In genomic region chr16:70478912-70479341, GRCh38 we compare ENCODE assay signal across 15 cellular contexts. TPM values are rescaled to one million over a fixed set of nuclear protein-coding genes. Genes with fewer than 3 reads are reported as not detected.
DNase-seq lines count a peak whose midpoint lies in the region; ATAC-seq and TF ChIP-seq lines count a peak whose summit lies in the region.
"Had no signal": no experiment of that assay in that cellular context is flagged by ENCODE, and none has a peak within 500 bp of the region (broad histone marks: within the 10 kb centered on the region; RNA-seq: fewer than 3 reads in every experiment).

No MANE protein-coding gene starts in this region.

- no peak for DNase-seq in activated CD4-positive, alpha-beta T cell treated with anti-CD3 and anti-CD28 coated beads for 36 hours
- DNase-seq in activated CD4-positive, alpha-beta T cell treated with anti-CD3 and anti-CD28 coated beads, Interleukin-2, amount 50 U/mL, for 4 hours: no peak
- no peak for DNase-seq in activated T-helper 1 cell treated with anti-CD3 and anti-CD28 coated beads, Interleukin-12 subunit alpha, Interleukin-12 subunit beta, Interleukin-2, Interleukin-4 antibody, amounts not matched to agents 30 ng/mL and 10 ng/mL and 1 ng/mL, durations not matched to agents 14 hours and 24 hours and 36 hours (ENCODE audit: low spot score)
- peak; percentile 17 for DNase-seq in fibroblast of peridontal ligament (ENCODE audit: extremely low read depth)
- peak; percentile 90 for DNase-seq in osteoblast (ENCODE audit: insufficient read length, low spot score, missing footprints)
- DNase-seq in mesendoderm: no peak
- DNase-seq: glutamatergic neuron; NCI-H1105 treated with DMSO at 0.1 percent for 48 hours; NCI-H526 treated with DMSO at 0.1 percent for 48 hours; stimulated activated CD4-positive, alpha-beta T cell treated with anti-CD3 and anti-CD28 coated beads, Interleukin-12 subunit alpha, Interleukin-12 subunit beta, amount 100 ng/mL, for 4 hours; trophoblast cell had no signal

- no peak overlapping the region for H4K5ac ChIP-seq in mesendoderm (ENCODE audit: low read length)

- H3K36me3 Mint-ChIP-seq in activated CD4-positive, alpha-beta T cell treated with anti-CD3 and anti-CD28 coated beads for 36 hours (ENCODE audit: low read depth): peaks cover 2% of the 10 kb centered on the region
- peaks cover 23% of the 10 kb centered on the region for H3K36me3 Mint-ChIP-seq in activated T-helper 1 cell treated with anti-CD3 and anti-CD28 coated beads, Interleukin-12 subunit alpha, Interleukin-12 subunit beta, Interleukin-2, Interleukin-4 antibody, amounts not matched to agents 30 ng/mL and 10 ng/mL and 1 ng/mL, durations not matched to agents 14 hours and 24 hours and 36 hours (ENCODE audit: low read depth)

- H3K9ac ChIP-seq in mesendoderm (ENCODE audit: low read length): no peak overlapping the region

- intact Hi-C loops in activated CD4-positive, alpha-beta T cell treated with anti-CD3 and anti-CD28 coated beads for 36 hours (cut with DNase I, micrococcal nuclease): loop anchor here in 1 of 2 experiments (5.0 kb wide), 1 partner anchor 77 kb away; no protein-coding TSS in a partner anchor
- intact Hi-C loops in activated T-helper 1 cell treated with anti-CD3 and anti-CD28 coated beads, Interleukin-12 subunit alpha, Interleukin-12 subunit beta, Interleukin-2, Interleukin-4 antibody, amounts not matched to agents 30 ng/mL and 10 ng/mL and 1 ng/mL, durations not matched to agents 14 hours and 24 hours and 36 hours (cut with micrococcal nuclease): no loop called here

- H2BK15ac ChIP-seq in mesendoderm (replicated peaks; ENCODE audit: low read depth): no peak overlapping the region

- no peaks in the 10 kb centered on the region for H3K9me3 Mint-ChIP-seq in activated CD4-positive, alpha-beta T cell treated with anti-CD3 and anti-CD28 coated beads for 36 hours (ENCODE audit: low read depth)
- H3K9me3 Mint-ChIP-seq in activated T-helper 1 cell treated with anti-CD3 and anti-CD28 coated beads, Interleukin-12 subunit alpha, Interleukin-12 subunit beta, Interleukin-2, Interleukin-4 antibody, amounts not matched to agents 30 ng/mL and 10 ng/mL and 1 ng/mL, durations not matched to agents 14 hours and 24 hours and 36 hours: no peaks in the 10 kb centered on the region

- WGBS in mesendoderm (ENCODE audit: extremely low coverage, insufficient coverage, low lambda C conversion rate): no CpG with 5 or more reads among the region's 10 CpGs

- no peak overlapping the region for H3K4me2 ChIP-seq in osteoblast (ENCODE audit: insufficient read depth, low read length)
- no peak overlapping the region for H3K4me2 ChIP-seq in mesendoderm (ENCODE audit: low read length)
- H3K4me2 ChIP-seq: A549 had no signal

- TF ChIP-seq CTCF in osteoblast (IDR thresholded peaks at IDR 0.05; ENCODE audit: extremely low read depth, low read depth, low read length): no peak

- peak overlapping the region; percentile 19 for H3K27ac Mint-ChIP-seq in activated CD4-positive, alpha-beta T cell treated with anti-CD3 and anti-CD28 coated beads for 36 hours
- H3K27ac Mint-ChIP-seq in activated T-helper 1 cell treated with anti-CD3 and anti-CD28 coated beads, Interleukin-12 subunit alpha, Interleukin-12 subunit beta, Interleukin-2, Interleukin-4 antibody, amounts not matched to agents 30 ng/mL and 10 ng/mL and 1 ng/mL, durations not matched to agents 14 hours and 24 hours and 36 hours: peak overlapping the region; percentile 12

- H2BK120ac ChIP-seq in mesendoderm (ENCODE audit: low read depth, low read length): no peak overlapping the region

- H4K20me1 ChIP-seq in osteoblast (ENCODE audit: insufficient read depth, low read length): no peaks in the 10 kb centered on the region

- no peak for ATAC-seq in activated CD4-positive, alpha-beta T cell treated with anti-CD3 and anti-CD28 coated beads for 36 hours
- ATAC-seq in GM19467 (IDR thresholded peaks at IDR 0.05; ENCODE audit: unreplicated experiment) (no peak), HG03432 (IDR thresholded peaks at IDR 0.05; ENCODE audit: unreplicated experiment) (no peak)
- ATAC-seq: A549 had no signal

- no peak overlapping the region for H3K4ac ChIP-seq in mesendoderm (ENCODE audit: low read depth, low read length)

- H3K36me3 ChIP-seq in osteoblast (ENCODE audit: insufficient read depth, low read length): peaks cover 33% of the 10 kb centered on the region
- H3K36me3 ChIP-seq in mesendoderm (ENCODE audit: control insufficient read depth, insufficient read depth, low read length): no peaks in the 10 kb centered on the region

- H3K79me1 ChIP-seq in mesendoderm (ENCODE audit: low read length): no peaks in the 10 kb centered on the region

- H3K27me3 ChIP-seq in osteoblast (ENCODE audit: insufficient read depth, low read length): no peaks in the 10 kb centered on the region
- H3K27me3 ChIP-seq in mesendoderm (ENCODE audit: insufficient read depth, low read length, poor library complexity): no peaks in the 10 kb centered on the region
- H3K27me3 ChIP-seq: neutrophil had no signal

- no peak overlapping the region for H4K8ac ChIP-seq in mesendoderm (ENCODE audit: low read depth, low read length)

- H3K4me3 ChIP-seq in osteoblast (ENCODE audit: insufficient read depth, low read length) (no peak overlapping the region), mesendoderm (ENCODE audit: low read length) (no peak overlapping the region)
- H3K4me3 ChIP-seq: A549 had no signal

- peaks cover 26% of the 10 kb centered on the region for H3K4me1 Mint-ChIP-seq in activated CD4-positive, alpha-beta T cell treated with anti-CD3 and anti-CD28 coated beads for 36 hours
- peaks cover 26% of the 10 kb centered on the region for H3K4me1 Mint-ChIP-seq in activated T-helper 1 cell treated with anti-CD3 and anti-CD28 coated beads, Interleukin-12 subunit alpha, Interleukin-12 subunit beta, Interleukin-2, Interleukin-4 antibody, amounts not matched to agents 30 ng/mL and 10 ng/mL and 1 ng/mL, durations not matched to agents 14 hours and 24 hours and 36 hours (ENCODE audit: low read depth)

- H3K18ac ChIP-seq in mesendoderm (ENCODE audit: low read length): no peak overlapping the region

- H3K9me3 ChIP-seq in osteoblast (ENCODE audit: low read depth, low read length): no peaks in the 10 kb centered on the region
- H3K9me3 ChIP-seq: A549, neutrophil had no signal

- no peak overlapping the region for H2AK5ac ChIP-seq in mesendoderm (ENCODE audit: low read length)

- H3K4me3 Mint-ChIP-seq in activated CD4-positive, alpha-beta T cell treated with anti-CD3 and anti-CD28 coated beads for 36 hours: no peak overlapping the region
- no peak overlapping the region for H3K4me3 Mint-ChIP-seq in activated T-helper 1 cell treated with anti-CD3 and anti-CD28 coated beads, Interleukin-12 subunit alpha, Interleukin-12 subunit beta, Interleukin-2, Interleukin-4 antibody, amounts not matched to agents 30 ng/mL and 10 ng/mL and 1 ng/mL, durations not matched to agents 14 hours and 24 hours and 36 hours

- POLR2A ChIA-PET in activated CD4-positive, alpha-beta T cell treated with anti-CD3 and anti-CD28 coated beads for 36 hours (lab: Charles Lee): no interaction called here

- H3K27me3 Mint-ChIP-seq in activated CD4-positive, alpha-beta T cell treated with anti-CD3 and anti-CD28 coated beads for 36 hours: no peaks in the 10 kb centered on the region
- no peaks in the 10 kb centered on the region for H3K27me3 Mint-ChIP-seq in activated T-helper 1 cell treated with anti-CD3 and anti-CD28 coated beads, Interleukin-12 subunit alpha, Interleukin-12 subunit beta, Interleukin-2, Interleukin-4 antibody, amounts not matched to agents 30 ng/mL and 10 ng/mL and 1 ng/mL, durations not matched to agents 14 hours and 24 hours and 36 hours (ENCODE audit: insufficient read depth)

- no peak overlapping the region for H2BK5ac ChIP-seq in mesendoderm (ENCODE audit: low read length)

- H3K27ac ChIP-seq in osteoblast (ENCODE audit: low read depth, low read length) (no peak overlapping the region), mesendoderm (ENCODE audit: low read depth, low read length) (no peak overlapping the region)
- H3K27ac ChIP-seq: A549, neutrophil had no signal

- no peaks in the 10 kb centered on the region for H3K79me2 ChIP-seq in osteoblast (ENCODE audit: insufficient read depth, low read length)
- no peaks in the 10 kb centered on the region for H3K79me2 ChIP-seq in mesendoderm (ENCODE audit: control insufficient read depth, insufficient read depth, low read length)

- no peak overlapping the region for H2AFZ ChIP-seq in osteoblast (ENCODE audit: low read length)

- H3K56ac ChIP-seq in mesendoderm (ENCODE audit: low read length): no peak overlapping the region

- CTCF ChIA-PET in activated CD4-positive, alpha-beta T cell treated with anti-CD3 and anti-CD28 coated beads for 36 hours (lab: Charles Lee): interaction anchor here (1.3 kb wide), 1 partner anchor 11 kb away, joined by 3 read pairs; no protein-coding TSS in a partner anchor

- no peak overlapping the region for H3K23ac ChIP-seq in mesendoderm (ENCODE audit: low read length)

- H3K4me1 ChIP-seq in osteoblast (ENCODE audit: insufficient read depth, low read length) (peaks cover 22% of the 10 kb centered on the region), mesendoderm (ENCODE audit: control insufficient read depth, low read depth, low read length) (no peaks in the 10 kb centered on the region)

RNA-seq across cellular contexts. Expression of gene FCSK, which starts 24.5 kb away (rescaled TPM):
- 10 to 100 TPM; 10.3 to 13.4 TPM for total RNA-seq in activated CD4-positive, alpha-beta T cell treated with anti-CD3 and anti-CD28 coated beads for 36 hours
- total RNA-seq in activated T-helper 1 cell treated with anti-CD3 and anti-CD28 coated beads, Interleukin-12 subunit alpha, Interleukin-12 subunit beta, Interleukin-2, Interleukin-4 antibody, amounts not matched to agents 30 ng/mL and 10 ng/mL and 1 ng/mL, durations not matched to agents 14 hours and 24 hours and 36 hours: 19.7 and 21.0 TPM in 2 replicates
- 10.3 and 11.9 TPM in 2 replicates for total RNA-seq in osteoblast
- polyA plus RNA-seq in mesendoderm (2013, experiment 1 of 2): 1.4 TPM
- 1.4 TPM for polyA plus RNA-seq in mesendoderm (2013, experiment 2 of 2)

RNA-seq across cellular contexts. Expression of gene ST3GAL2, which starts 40.0 kb away (rescaled TPM):
- 10 to 100 TPM; 14.8 to 16.6 TPM for total RNA-seq in activated CD4-positive, alpha-beta T cell treated with anti-CD3 and anti-CD28 coated beads for 36 hours
- total RNA-seq in activated T-helper 1 cell treated with anti-CD3 and anti-CD28 coated beads, Interleukin-12 subunit alpha, Interleukin-12 subunit beta, Interleukin-2, Interleukin-4 antibody, amounts not matched to agents 30 ng/mL and 10 ng/mL and 1 ng/mL, durations not matched to agents 14 hours and 24 hours and 36 hours: 35.6 and 37.7 TPM in 2 replicates
- total RNA-seq in osteoblast: 22.4 and 22.7 TPM in 2 replicates
- polyA plus RNA-seq in mesendoderm (2013, experiment 1 of 2): 23.5 TPM
- 23.1 TPM for polyA plus RNA-seq in mesendoderm (2013, experiment 2 of 2)

RNA-seq across cellular contexts. Expression of gene COG4, which starts 44.4 kb away (rescaled TPM):
- 10 to 100 TPM; 33.5 to 37.6 TPM for total RNA-seq in activated CD4-positive, alpha-beta T cell treated with anti-CD3 and anti-CD28 coated beads for 36 hours
- total RNA-seq in activated T-helper 1 cell treated with anti-CD3 and anti-CD28 coated beads, Interleukin-12 subunit alpha, Interleukin-12 subunit beta, Interleukin-2, Interleukin-4 antibody, amounts not matched to agents 30 ng/mL and 10 ng/mL and 1 ng/mL, durations not matched to agents 14 hours and 24 hours and 36 hours: 42.5 and 44.1 TPM in 2 replicates
- 51.3 and 61.5 TPM in 2 replicates for total RNA-seq in osteoblast
- polyA plus RNA-seq in mesendoderm (2013, experiment 1 of 2): 23.8 TPM
- polyA plus RNA-seq in mesendoderm (2013, experiment 2 of 2): 24.5 TPM

RNA-seq across cellular contexts. Expression of gene SF3B3, which starts 44.7 kb away (rescaled TPM):
- 100 to 1,000 TPM; 533 to 545 TPM for total RNA-seq in activated CD4-positive, alpha-beta T cell treated with anti-CD3 and anti-CD28 coated beads for 36 hours
- total RNA-seq in activated T-helper 1 cell treated with anti-CD3 and anti-CD28 coated beads, Interleukin-12 subunit alpha, Interleukin-12 subunit beta, Interleukin-2, Interleukin-4 antibody, amounts not matched to agents 30 ng/mL and 10 ng/mL and 1 ng/mL, durations not matched to agents 14 hours and 24 hours and 36 hours: 532 and 545 TPM in 2 replicates
- total RNA-seq in osteoblast: 123 and 142 TPM in 2 replicates
- polyA plus RNA-seq in mesendoderm (2013, experiment 1 of 2): 204 TPM
- 185 TPM for polyA plus RNA-seq in mesendoderm (2013, experiment 2 of 2)

Comparison
In these comparisons a context has a peak if more than half of its experiments do, and no peak if none do; other contexts are left out.
1. DNase-seq: peak in fibroblast of peridontal ligament (single experiment) and osteoblast (single experiment); none in activated CD4-positive, alpha-beta T cell treated with anti-CD3 and anti-CD28 coated beads for 36 hours (single experiment), activated CD4-positive, alpha-beta T cell treated with anti-CD3 and anti-CD28 coated beads, Interleukin-2, amount 50 U/mL, for 4 hours (0 of 2), activated T-helper 1 cell treated with anti-CD3 and anti-CD28 coated beads, Interleukin-12 subunit alpha, Interleukin-12 subunit beta, Interleukin-2, Interleukin-4 antibody, amounts not matched to agents 30 ng/mL and 10 ng/mL and 1 ng/mL, durations not matched to agents 14 hours and 24 hours and 36 hours (single experiment) and mesendoderm (single experiment).